In the genomic region with DNA sequence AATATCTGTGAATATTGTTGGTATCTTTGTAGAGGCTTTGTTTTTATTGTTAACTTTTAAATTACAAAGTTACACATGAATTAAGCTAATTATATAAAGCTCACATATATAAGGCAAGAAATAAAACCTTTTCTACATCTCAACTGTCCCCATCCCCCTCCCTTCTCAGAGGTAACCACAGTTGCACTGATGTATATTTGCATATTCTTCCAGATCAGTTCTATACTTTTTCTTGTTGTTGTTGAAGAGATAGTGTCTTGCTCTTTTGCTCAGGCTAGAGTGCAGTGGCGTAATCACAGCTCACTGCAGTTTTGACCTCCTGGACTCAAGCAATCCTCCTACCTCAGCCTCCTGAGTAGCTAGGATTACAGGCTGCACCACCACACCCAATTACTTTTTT, we compare ENCODE assay signal across 32 cellular contexts. TPM values are rescaled to one million over a fixed set of nuclear protein-coding genes. Genes with fewer than 3 reads are reported as not detected.
DNase-seq lines count a peak whose midpoint lies in the region; ATAC-seq and TF ChIP-seq lines count a peak whose summit lies in the region.
"Had no signal": no experiment of that assay in that cellular context is flagged by ENCODE, and none has a peak within 500 bp of the region (broad histone marks: within the 10 kb centered on the region; RNA-seq: fewer than 3 reads in every experiment).

No MANE protein-coding gene starts in this region.

- H3K4me1 ChIP-seq in CD4-positive, CD25-positive, alpha-beta regulatory T cell (ENCODE audit: control insufficient read depth, insufficient read depth, low read length, poor library complexity, severe bottlenecking), result peaks cover 24% of the 10 kb centered on the region
- peaks cover 63% of the 10 kb centered on the region for H3K4me1 ChIP-seq in KMS-11 (ENCODE audit: low read depth, poor library complexity, severe bottlenecking)
- H3K4me1 ChIP-seq in heart right ventricle, result peaks cover 0 to 34% (median 0%) of the 10 kb centered on the region in 9 donors
- H3K4me1 ChIP-seq: adrenal gland had no signal

- no peaks in the 10 kb centered on the region for H3K27me3 ChIP-seq in CD4-positive, CD25-positive, alpha-beta regulatory T cell (ENCODE audit: control insufficient read depth, insufficient read depth, low read length)
- no peaks in the 10 kb centered on the region for H3K27me3 ChIP-seq in KMS-11 (ENCODE audit: insufficient read depth, low read depth)
- H3K27me3 ChIP-seq in heart right ventricle, result no peaks in the 10 kb centered on the region
- H3K27me3 ChIP-seq: adrenal gland, brain microvascular endothelial cell, left lung, upper lobe of left lung had no signal

- H3K4me1 Mint-ChIP-seq in CD4-positive, CD25-positive, alpha-beta regulatory T cell, result peaks cover 28 to 49% (median 40%) of the 10 kb centered on the region in 4 donors
- H3K4me1 Mint-ChIP-seq in activated T-helper 2 cell treated with anti-CD3 and anti-CD28 coated beads, Interferon-gamma antibody, Interleukin-2, Interleukin-4, amounts not matched to agents 10 μg/mL and 5 μg/mL and 100 μg/mL, durations not matched to agents 14 hours and 24 hours and 36 hours (ENCODE audit: low read depth), result peaks cover 44% of the 10 kb centered on the region

- H4K20me1 ChIP-seq in KMS-11 (ENCODE audit: insufficient read depth), result no peaks in the 10 kb centered on the region

- no peaks in the 10 kb centered on the region for H3K36me3 ChIP-seq in CD4-positive, CD25-positive, alpha-beta regulatory T cell (ENCODE audit: control insufficient read depth, insufficient read depth, low read length)
- H3K36me3 ChIP-seq in KMS-11 (ENCODE audit: insufficient read depth) (no peaks in the 10 kb centered on the region), heart right ventricle (no peaks in the 10 kb centered on the region)
- H3K36me3 ChIP-seq: adrenal gland, brain microvascular endothelial cell, left lung, upper lobe of left lung had no signal

- no peak for ATAC-seq in CD4-positive, CD25-positive, alpha-beta regulatory T cell (ENCODE audit: low read depth in 2 of 2)
- peak; percentile 59 for ATAC-seq in GM21619 (IDR thresholded peaks at IDR 0.05; ENCODE audit: unreplicated experiment)
- ATAC-seq in left colon, result peak; percentile 43
- ATAC-seq in HG02588 (IDR thresholded peaks at IDR 0.05; ENCODE audit: unreplicated experiment), result no peak
- ATAC-seq in HG03469 (IDR thresholded peaks at IDR 0.05; ENCODE audit: unreplicated experiment), result no peak
- no peak for ATAC-seq in heart right ventricle
- ATAC-seq: A549 had no signal

- peaks cover 0 to 2% (median 0%) of the 10 kb centered on the region in 7 donors for H3K9me3 Mint-ChIP-seq in CD4-positive, CD25-positive, alpha-beta regulatory T cell
- H3K9me3 Mint-ChIP-seq in activated T-helper 2 cell treated with anti-CD3 and anti-CD28 coated beads, Interferon-gamma antibody, Interleukin-2, Interleukin-4, amounts not matched to agents 10 μg/mL and 5 μg/mL and 100 μg/mL, durations not matched to agents 14 hours and 24 hours and 36 hours, result no peaks in the 10 kb centered on the region
- H3K9me3 Mint-ChIP-seq: T-helper 2 cell treated with Interferon-gamma antibody and Interleukin-4, amounts not matched to agents 5 μg/mL and 100 μg/mL, for 36 hours had no signal

- H3K4me2 ChIP-seq in KMS-11, result peak overlapping the region; percentile 72
- H3K4me2 ChIP-seq: A549 had no signal

- no peak overlapping the region for H3K27ac ChIP-seq in CD4-positive, CD25-positive, alpha-beta regulatory T cell (ENCODE audit: insufficient read depth, low read length, poor library complexity, severe bottlenecking)
- H3K27ac ChIP-seq in KMS-11 (peak overlapping the region; percentile 60; the same call in 1 of the 2 replicates), heart right ventricle (no peak overlapping the region)
- H3K27ac ChIP-seq: A549, adrenal gland, brain microvascular endothelial cell, left lung, upper lobe of left lung, VCaP had no signal

- peak overlapping the region in 2 of 3 donors; percentile 10 to 30 for H3K27ac Mint-ChIP-seq in CD4-positive, CD25-positive, alpha-beta regulatory T cell
- H3K27ac Mint-ChIP-seq in activated T-helper 2 cell treated with anti-CD3 and anti-CD28 coated beads, Interferon-gamma antibody, Interleukin-2, Interleukin-4, amounts not matched to agents 10 μg/mL and 5 μg/mL and 100 μg/mL, durations not matched to agents 14 hours and 24 hours and 36 hours, result no peak overlapping the region
- H3K27ac Mint-ChIP-seq: activated CD4-positive, alpha-beta T cell treated with anti-CD3 and anti-CD28 coated beads, Interleukin-2, amount 10 ng/mL, durations not matched to agents 7 days and 5 days; natural killer cell treated with Interleukin-12 subunit alpha and Interleukin-12 subunit beta and Interleukin-15 and Interleukin-18, amount 100 ng/mL, for 72 hours; T-helper 2 cell treated with Interferon-gamma antibody and Interleukin-4, amounts not matched to agents 5 μg/mL and 100 μg/mL, for 36 hours had no signal

- H3K9me3 ChIP-seq in CD4-positive, CD25-positive, alpha-beta regulatory T cell (ENCODE audit: control insufficient read depth in 2 of 2, low read length in 2 of 2), result no peaks in the 10 kb centered on the region
- H3K9me3 ChIP-seq in heart right ventricle, result no peaks in the 10 kb centered on the region
- H3K9me3 ChIP-seq: A549, adrenal gland, Caco-2, left lung, upper lobe of left lung had no signal

- intact Hi-C loops in left colon (cut with DNase I, micrococcal nuclease), result no loop called here
- intact Hi-C loops in activated T-helper 2 cell treated with anti-CD3 and anti-CD28 coated beads, Interferon-gamma antibody, Interleukin-2, Interleukin-4, amounts not matched to agents 10 μg/mL and 5 μg/mL and 100 μg/mL, durations not matched to agents 14 hours and 24 hours and 36 hours (cut with micrococcal nuclease), result no loop called here
- intact Hi-C loops in heart right ventricle (cut with DNase I), result no loop called here

- no peak overlapping the region for H3K9ac ChIP-seq in KMS-11

- no peaks in the 10 kb centered on the region for H3K79me2 ChIP-seq in KMS-11 (ENCODE audit: insufficient read depth, low read depth)

- DNase-seq in CD4-positive, CD25-positive, alpha-beta regulatory T cell, result no peak
- DNase-seq in left colon, result no peak
- DNase-seq in activated T-helper 2 cell treated with anti-CD3 and anti-CD28 coated beads, Interferon-gamma antibody, Interleukin-2, Interleukin-4, amounts not matched to agents 10 μg/mL and 5 μg/mL and 100 μg/mL, durations not matched to agents 14 hours and 24 hours and 36 hours (ENCODE audit: low spot score), result no peak
- no peak for DNase-seq in heart right ventricle
- DNase-seq: activated CD4-positive, alpha-beta T cell treated with anti-CD3 and anti-CD28 coated beads, Interleukin-2, amount 10 ng/mL, durations not matched to agents 7 days and 5 days; activated naive CD4-positive, alpha-beta T cell treated with Interleukin-2 at 50 U/mL for 16 hours; activated T-cell treated with anti-CD3 and anti-CD28 coated beads, Interleukin-2, amount 50 U/mL, for 48 hours; adrenal gland; brain microvascular endothelial cell; Caco-2; DMS79 treated with DMSO at 0.1 percent for 48 hours; effector CD8-positive, alpha-beta T cell; erythroblast; foreskin fibroblast; H7; KG1; left lung; midbrain; NCI-H1694; NCI-H2171; NCI-H526; small intestine; stimulated activated CD4-positive, alpha-beta T cell treated with anti-CD3 and anti-CD28 coated beads, Interleukin-1b, Interleukin-23, amount 100 ng/mL, for 48 hours; upper lobe of left lung had no signal

- H3K27me3 Mint-ChIP-seq in CD4-positive, CD25-positive, alpha-beta regulatory T cell, result no peaks in the 10 kb centered on the region
- no peaks in the 10 kb centered on the region for H3K27me3 Mint-ChIP-seq in activated T-helper 2 cell treated with anti-CD3 and anti-CD28 coated beads, Interferon-gamma antibody, Interleukin-2, Interleukin-4, amounts not matched to agents 10 μg/mL and 5 μg/mL and 100 μg/mL, durations not matched to agents 14 hours and 24 hours and 36 hours (ENCODE audit: low read depth)

- H3K4me3 Mint-ChIP-seq in CD4-positive, CD25-positive, alpha-beta regulatory T cell, result no peak overlapping the region
- H3K4me3 Mint-ChIP-seq in activated T-helper 2 cell treated with anti-CD3 and anti-CD28 coated beads, Interferon-gamma antibody, Interleukin-2, Interleukin-4, amounts not matched to agents 10 μg/mL and 5 μg/mL and 100 μg/mL, durations not matched to agents 14 hours and 24 hours and 36 hours (ENCODE audit: low read depth), result no peak overlapping the region
- H3K4me3 Mint-ChIP-seq: activated CD4-positive, alpha-beta T cell treated with anti-CD3 and anti-CD28 coated beads, Interleukin-2, amount 10 ng/mL, durations not matched to agents 7 days and 5 days; natural killer cell treated with Interleukin-12 subunit alpha and Interleukin-12 subunit beta and Interleukin-15 and Interleukin-18, amount 100 ng/mL, for 72 hours had no signal

- H3K36me3 Mint-ChIP-seq in CD4-positive, CD25-positive, alpha-beta regulatory T cell, result no peaks in the 10 kb centered on the region
- H3K36me3 Mint-ChIP-seq in activated T-helper 2 cell treated with anti-CD3 and anti-CD28 coated beads, Interferon-gamma antibody, Interleukin-2, Interleukin-4, amounts not matched to agents 10 μg/mL and 5 μg/mL and 100 μg/mL, durations not matched to agents 14 hours and 24 hours and 36 hours (ENCODE audit: low read depth), result no peaks in the 10 kb centered on the region

- WGBS in heart right ventricle, 2 donors, result 89 to 100% methylated on average over 1 of the region's 1 CpG

- H2AFZ ChIP-seq in KMS-11 (ENCODE audit: low read depth), result 0 out of 2 replicates have a peak overlapping the region, but pooled peaks have one; percentile 79

- TF ChIP-seq CTCF in KMS-11 (conservative IDR thresholded peaks at IDR 0.05; ENCODE audit: low read depth, low read length) (no peak), heart right ventricle (IDR thresholded peaks at IDR 0.05) (no peak)

- H3K4me3 ChIP-seq in CD4-positive, CD25-positive, alpha-beta regulatory T cell (ENCODE audit: low read depth, low read length), result no peak overlapping the region
- no peak overlapping the region for H3K4me3 ChIP-seq in KMS-11 (IDR thresholded peaks at IDR 0.05; ENCODE audit: insufficient read depth, low read depth, low read length)
- H3K4me3 ChIP-seq in heart right ventricle, result no peak overlapping the region
- H3K4me3 ChIP-seq: A549, adrenal gland, left lung, upper lobe of left lung had no signal

RNA-seq across cellular contexts. Expression of a gene that starts 36.0 kb away (rescaled TPM):
- 36.4 TPM for total RNA-seq in CD4-positive, CD25-positive, alpha-beta regulatory T cell
- 10 to 100 TPM; 57.9 to 81.4 (median 68.5) TPM for polyA plus RNA-seq in CD4-positive, CD25-positive, alpha-beta regulatory T cell
- 10 to 100 TPM; 19.5 to 46.7 TPM for total RNA-seq in left colon
- 8.6 and 9.8 TPM in 2 replicates for total RNA-seq in activated T-helper 2 cell treated with anti-CD3 and anti-CD28 coated beads, Interferon-gamma antibody, Interleukin-2, Interleukin-4, amounts not matched to agents 10 μg/mL and 5 μg/mL and 100 μg/mL, durations not matched to agents 14 hours and 24 hours and 36 hours
- total RNA-seq in heart right ventricle, result 100 to 1,000 TPM in 6 of 10 donors, 10 to 100 TPM in 4; 67.3 to 188 (median 143) TPM
- 10 to 100 TPM; 28.4 to 32.9 TPM for polyA plus RNA-seq in heart right ventricle

Comparison
In these comparisons a context has a peak if more than half of its experiments do, and no peak if none do; other contexts are left out.
1. ATAC-seq: peak in GM21619 (single experiment) and left colon (single experiment); none in CD4-positive, CD25-positive, alpha-beta regulatory T cell (0 of 2), HG02588 (single experiment), HG03469 (single experiment) and heart right ventricle (0 of 8).